In genomic region chr2:47177042-47177565, GRCh38 we compare ENCODE assay signal across 8 cellular contexts. TPM values are rescaled to one million over a fixed set of nuclear protein-coding genes. Genes with fewer than 3 reads are reported as not detected.
DNase-seq lines count a peak whose midpoint lies in the region; ATAC-seq and TF ChIP-seq lines count a peak whose summit lies in the region.

No MANE protein-coding gene starts in this region.

- intact Hi-C loops in left ventricle myocardium inferior (cut with micrococcal nuclease) = no loop called here

- H3K4me3 ChIP-seq in CD8-positive, alpha-beta memory T cell (ENCODE audit: low read length) = peak overlapping the region; percentile 89
- H3K4me3 ChIP-seq in GM23338 (peak overlapping the region; percentile 94), left ventricle myocardium inferior (peak overlapping the region; percentile 96)

- POLR2A ChIA-PET in CD8-positive, alpha-beta memory T cell (lab: Charles Lee) = interaction anchor here (0.5 to 0.6 kb wide), 2 partner anchors 211 to 987 kb away, joined by 3 to 5 read pairs; no protein-coding TSS in a partner anchor
- POLR2A ChIA-PET in T-cell (lab: Charles Lee) = interaction anchor here in 1 of 2 donors (0.5 kb wide), 1 partner anchor 97 kb away, joined by 4 read pairs; no protein-coding TSS in a partner anchor

- H3K27ac ChIP-seq in CD8-positive, alpha-beta memory T cell (ENCODE audit: low read depth, low read length) = peak overlapping the region; percentile 99
- 0 out of 2 replicates have a peak overlapping the region, but pooled peaks have one; percentile 53 for H3K27ac ChIP-seq in GM23338 (ENCODE audit: low read depth)
- peak overlapping the region; percentile 99 for H3K27ac ChIP-seq in left ventricle myocardium inferior (replicated peaks)

- ATAC-seq in GM23338 (no peak), T-cell (replicated peaks in 1 of 4) (peak in 1 of 4 experiments; percentile 2), HG03565 (IDR thresholded peaks at IDR 0.05; ENCODE audit: unreplicated experiment) (no peak)
- ATAC-seq in stimulated activated effector memory CD8-positive, alpha-beta T cell treated with anti-CD3 and anti-CD28 coated beads, Interleukin-12 subunit alpha, Interleukin-12 subunit beta, amount 100 ng/mL, for 72 hours = no peak

- H3K36me3 Mint-ChIP-seq in CD8-positive, alpha-beta memory T cell = peaks cover 0 to 23% (median 1%) of the 10 kb centered on the region in 3 donors
- H3K36me3 Mint-ChIP-seq in GM23338 (ENCODE audit: low read depth) = peaks cover 25% of the 10 kb centered on the region
- H3K36me3 Mint-ChIP-seq in T-cell = peaks cover 7% of the 10 kb centered on the region
- H3K36me3 Mint-ChIP-seq in stimulated activated effector memory CD8-positive, alpha-beta T cell treated with anti-CD3 and anti-CD28 coated beads, Interleukin-12 subunit alpha, Interleukin-12 subunit beta, amount 100 ng/mL, for 72 hours = peaks cover 49% of the 10 kb centered on the region

- H3K9me2 ChIP-seq in GM23338 (ENCODE audit: insufficient read depth) = no peaks in the 10 kb centered on the region

- DNase-seq in CD8-positive, alpha-beta memory T cell = no peak
- DNase-seq in GM23338 (ENCODE audit: low spot score) = no peak
- no peak for DNase-seq in T-cell
- DNase-seq in left ventricle myocardium inferior = no peak
- DNase-seq in stimulated activated effector memory CD8-positive, alpha-beta T cell treated with anti-CD3 and anti-CD28 coated beads, Interleukin-12 subunit alpha, Interleukin-12 subunit beta, amount 100 ng/mL, for 72 hours (ENCODE audit: low spot score in 2 of 2) = no peak
- no peak for DNase-seq in germinal center (ENCODE audit: low spot score)
- no peak for DNase-seq in C1 segment of cervical spinal cord (lab: John Stamatoyannopoulos, UW)

- H3K27me3 ChIP-seq in CD8-positive, alpha-beta memory T cell (ENCODE audit: insufficient read depth, low read length, poor library complexity, severe bottlenecking) = no peaks in the 10 kb centered on the region
- H3K27me3 ChIP-seq in GM23338 (ENCODE audit: insufficient read depth) = no peaks in the 10 kb centered on the region
- H3K27me3 ChIP-seq in left ventricle myocardium inferior (ENCODE audit: low read depth) = no peaks in the 10 kb centered on the region

- H4K20me1 ChIP-seq in GM23338 (replicated peaks; ENCODE audit: insufficient read depth) = peaks cover 31% of the 10 kb centered on the region

- peaks cover 41% of the 10 kb centered on the region for H3K79me2 ChIP-seq in GM23338 (replicated peaks; ENCODE audit: insufficient read depth)

- H3K9me3 ChIP-seq in CD8-positive, alpha-beta memory T cell (ENCODE audit: low read length) = no peaks in the 10 kb centered on the region
- no peaks in the 10 kb centered on the region for H3K9me3 ChIP-seq in left ventricle myocardium inferior (replicated peaks)

- peak overlapping the region; percentile 96 to 99 (median 99) for H3K4me3 Mint-ChIP-seq in CD8-positive, alpha-beta memory T cell
- peak overlapping the region; percentile 99 for H3K4me3 Mint-ChIP-seq in GM23338
- H3K4me3 Mint-ChIP-seq in T-cell = peak overlapping the region; percentile 97 to 100 (median 98)
- peak overlapping the region; percentile 100 for H3K4me3 Mint-ChIP-seq in stimulated activated effector memory CD8-positive, alpha-beta T cell treated with anti-CD3 and anti-CD28 coated beads, Interleukin-12 subunit alpha, Interleukin-12 subunit beta, amount 100 ng/mL, for 72 hours

- no peak for TF ChIP-seq CTCF in GM23338 (conservative IDR thresholded peaks at IDR 0.05; ENCODE audit: low read depth in 2 of 2)
- no peak for TF ChIP-seq CTCF in left ventricle myocardium inferior (IDR thresholded peaks at IDR 0.05; ENCODE audit: borderline replicate concordance)

- peaks cover 4% of the 10 kb centered on the region for H3K36me3 ChIP-seq in CD8-positive, alpha-beta memory T cell (ENCODE audit: insufficient read depth, low read length)
- H3K36me3 ChIP-seq in GM23338 (ENCODE audit: insufficient read depth) = no peaks in the 10 kb centered on the region
- H3K36me3 ChIP-seq in left ventricle myocardium inferior = no peaks in the 10 kb centered on the region

- no peaks in the 10 kb centered on the region for H3F3A ChIP-seq in GM23338 (replicated peaks; ENCODE audit: low read depth)

- peaks cover 50 to 53% (median 52%) of the 10 kb centered on the region in 3 donors for H3K4me1 Mint-ChIP-seq in CD8-positive, alpha-beta memory T cell
- peaks cover 46% of the 10 kb centered on the region for H3K4me1 Mint-ChIP-seq in GM23338
- H3K4me1 Mint-ChIP-seq in T-cell = peaks cover 44 to 53% (median 45%) of the 10 kb centered on the region in 3 donors
- peaks cover 53% of the 10 kb centered on the region for H3K4me1 Mint-ChIP-seq in stimulated activated effector memory CD8-positive, alpha-beta T cell treated with anti-CD3 and anti-CD28 coated beads, Interleukin-12 subunit alpha, Interleukin-12 subunit beta, amount 100 ng/mL, for 72 hours

- H3K4me2 ChIP-seq in GM23338 = peak overlapping the region; percentile 73

- peak overlapping the region; percentile 99 to 100 (median 100) for H3K27ac Mint-ChIP-seq in CD8-positive, alpha-beta memory T cell
- H3K27ac Mint-ChIP-seq in GM23338 (peak overlapping the region; percentile 100), T-cell (peak overlapping the region; percentile 99 to 100)
- peak overlapping the region; percentile 100 for H3K27ac Mint-ChIP-seq in stimulated activated effector memory CD8-positive, alpha-beta T cell treated with anti-CD3 and anti-CD28 coated beads, Interleukin-12 subunit alpha, Interleukin-12 subunit beta, amount 100 ng/mL, for 72 hours

- peak overlapping the region; percentile 57; the same call in 1 of the 2 replicates for H2AFZ ChIP-seq in GM23338

- CTCF ChIA-PET in CD8-positive, alpha-beta memory T cell (lab: Charles Lee) = no interaction called here
- CTCF ChIA-PET in T-cell (lab: Charles Lee) = no interaction called here

- H3K4me1 ChIP-seq in CD8-positive, alpha-beta memory T cell (ENCODE audit: insufficient read depth, low read length) = peaks cover 33% of the 10 kb centered on the region
- H3K4me1 ChIP-seq in GM23338 (ENCODE audit: insufficient read depth) (peaks cover 49% of the 10 kb centered on the region), left ventricle myocardium inferior (peaks cover 45% of the 10 kb centered on the region)

- peaks cover 0 to 14% of the 10 kb centered on the region in 2 donors for H3K27me3 Mint-ChIP-seq in CD8-positive, alpha-beta memory T cell
- H3K27me3 Mint-ChIP-seq in GM23338 (ENCODE audit: insufficient read depth, low read depth, poor library complexity) (peaks cover 19% of the 10 kb centered on the region), T-cell (peaks cover 0 to 5% of the 10 kb centered on the region in 2 donors)

- peaks cover 0 to 10% (median 7%) of the 10 kb centered on the region in 5 donors for H3K9me3 Mint-ChIP-seq in CD8-positive, alpha-beta memory T cell
- H3K9me3 Mint-ChIP-seq in GM23338 (peaks cover 6% of the 10 kb centered on the region; the same call in 2 of the 3 replicates), T-cell (no peaks in the 10 kb centered on the region)
- no peaks in the 10 kb centered on the region for H3K9me3 Mint-ChIP-seq in stimulated activated effector memory CD8-positive, alpha-beta T cell treated with anti-CD3 and anti-CD28 coated beads, Interleukin-12 subunit alpha, Interleukin-12 subunit beta, amount 100 ng/mL, for 72 hours

TF ChIP-seq in GM23338, 12 proteins besides CTCF, POLR2A, EP300 and RAD21:
- TF ChIP-seq ZNF114 (CRISPR knock-in tag; IDR thresholded peaks at IDR 0.05) (no peak), ETS1 (IDR thresholded peaks at IDR 0.05) (no peak), POLR2AphosphoS5 (IDR thresholded peaks at IDR 0.05; ENCODE audit: low read depth) (no peak)

RNA-seq across cellular contexts. Expression of gene CALM2, which starts 0.8 kb away (rescaled TPM):
- 100 to 1,000 TPM; 503 to 527 TPM for total RNA-seq in CD8-positive, alpha-beta memory T cell
- 815 TPM for polyA plus RNA-seq in CD8-positive, alpha-beta memory T cell
- total RNA-seq in GM23338 (2014; rRNA removed; shearing (Covaris generic)) = 401 and 483 TPM in 2 replicates
- polyA plus RNA-seq in GM23338 (2016; fragmentation: Nextera tagmentation; extraction: Ambion mirVana) = 912 and 979 TPM in 2 replicates
- total RNA-seq in T-cell (100 to 1,000 TPM; 196 to 219 (median 209) TPM), left ventricle myocardium inferior (491 TPM)

RNA-seq across cellular contexts. Expression of gene STPG4, which starts 22.0 kb away (rescaled TPM):
- not detected for total RNA-seq in CD8-positive, alpha-beta memory T cell
- not detected for polyA plus RNA-seq in CD8-positive, alpha-beta memory T cell
- 0.28 TPM in 1 of 2 replicates, not detected in the other for total RNA-seq in GM23338 (2014; rRNA removed; shearing (Covaris generic))
- polyA plus RNA-seq in GM23338 (2016; fragmentation: Nextera tagmentation; extraction: Ambion mirVana) = not detected in 2 replicates
- total RNA-seq in T-cell (under 1 TPM in 2 of 5 donors, not detected in 3; 0.50 to 0.79 TPM), left ventricle myocardium inferior (not detected)
